In genomic region chr19:10461047-10461949, GRCh38 we compare ENCODE assay signal across 8 cellular contexts. TPM values are rescaled to one million over a fixed set of nuclear protein-coding genes. Genes with fewer than 3 reads are reported as not detected.
DNase-seq lines count a peak whose midpoint lies in the region; ATAC-seq and TF ChIP-seq lines count a peak whose summit lies in the region.

No MANE protein-coding gene starts in this region.

- H3K27me3 ChIP-seq in osteoblast (ENCODE audit: insufficient read depth, low read length) (no peaks in the 10 kb centered on the region), suprapubic skin (no peaks in the 10 kb centered on the region)

- no peaks in the 10 kb centered on the region for H3K4me1 ChIP-seq in osteoblast (ENCODE audit: insufficient read depth, low read length)
- peaks cover 8% of the 10 kb centered on the region for H3K4me1 ChIP-seq in suprapubic skin

- H3K9me3 ChIP-seq in osteoblast (ENCODE audit: low read depth, low read length) (no peaks in the 10 kb centered on the region), suprapubic skin (no peaks in the 10 kb centered on the region)

- peak overlapping the region; percentile 78 for H3K4me2 ChIP-seq in osteoblast (ENCODE audit: insufficient read depth, low read length)

- no peak for TF ChIP-seq POLR2A in suprapubic skin (IDR thresholded peaks at IDR 0.05)

- H3K4me3 ChIP-seq in osteoblast (ENCODE audit: insufficient read depth, low read length) (peak overlapping the region; percentile 64), suprapubic skin (peak overlapping the region; percentile 37)

- H3K79me2 ChIP-seq in osteoblast (ENCODE audit: insufficient read depth, low read length): no peaks in the 10 kb centered on the region

- H3K9me3 Mint-ChIP-seq in activated naive CD4-positive, alpha-beta T cell treated with anti-CD3 and anti-CD28 coated beads, Interleukin-2, amount 50 U/mL, for 72 hours: no peaks in the 10 kb centered on the region
- peaks cover 2% of the 10 kb centered on the region for H3K9me3 Mint-ChIP-seq in glutamatergic neuron (ENCODE audit: unreplicated experiment)

- H3K36me3 ChIP-seq in osteoblast (ENCODE audit: insufficient read depth, low read length): no peaks in the 10 kb centered on the region
- peaks cover 16% of the 10 kb centered on the region for H3K36me3 ChIP-seq in suprapubic skin

- H3K27ac ChIP-seq in osteoblast (ENCODE audit: low read depth, low read length) (no peak overlapping the region), suprapubic skin (no peak overlapping the region)

- TF ChIP-seq CTCF in glutamatergic neuron (IDR thresholded peaks at IDR 0.05; ENCODE audit: partially characterized antibody, unreplicated experiment) (no peak), osteoblast (IDR thresholded peaks at IDR 0.05; ENCODE audit: extremely low read depth, low read depth, low read length) (no peak), suprapubic skin (IDR thresholded peaks at IDR 0.05) (no peak)

- peak overlapping the region; percentile 78 for H2AFZ ChIP-seq in osteoblast (ENCODE audit: low read length)

- 5% methylated on average over 17 of the region's 45 CpGs for WGBS in suprapubic skin

- peak; percentile 91 for DNase-seq in Ammon's horn (ENCODE audit: low spot score)
- peak; percentile 36 for DNase-seq in HT1080 (ENCODE audit: low read depth)
- DNase-seq in SK-N-DZ (ENCODE audit: low spot score): peak; percentile 55
- peak; percentile 93 to 94 for DNase-seq in activated naive CD4-positive, alpha-beta T cell treated with anti-CD3 and anti-CD28 coated beads, Interleukin-2, amount 50 U/mL, for 72 hours (ENCODE audit: low spot score in 2 of 2)
- DNase-seq in glutamatergic neuron: peak; percentile 96
- peak; percentile 99 for DNase-seq in osteoblast (ENCODE audit: insufficient read length, low spot score, missing footprints)
- DNase-seq in suprapubic skin (ENCODE audit: low spot score in 2 of 2): peak; percentile 97

- H3K36me3 Mint-ChIP-seq in activated naive CD4-positive, alpha-beta T cell treated with anti-CD3 and anti-CD28 coated beads, Interleukin-2, amount 50 U/mL, for 72 hours: no peaks in the 10 kb centered on the region
- H3K36me3 Mint-ChIP-seq in glutamatergic neuron (ENCODE audit: unreplicated experiment): no peaks in the 10 kb centered on the region

- H3K27me3 Mint-ChIP-seq in glutamatergic neuron (ENCODE audit: unreplicated experiment): peaks cover 4% of the 10 kb centered on the region

- H3K4me3 Mint-ChIP-seq in glutamatergic neuron (ENCODE audit: unreplicated experiment): peak overlapping the region; percentile 25

- no peaks in the 10 kb centered on the region for H4K20me1 ChIP-seq in osteoblast (ENCODE audit: insufficient read depth, low read length)

- TF ChIP-seq EP300 in suprapubic skin (IDR thresholded peaks at IDR 0.05): no peak

- H3K4me1 Mint-ChIP-seq in glutamatergic neuron (ENCODE audit: low read depth, unreplicated experiment): no peaks in the 10 kb centered on the region

- peak; percentile 73 for ATAC-seq in GM19395 (IDR thresholded peaks at IDR 0.05; ENCODE audit: unreplicated experiment)
- ATAC-seq in activated naive CD4-positive, alpha-beta T cell treated with anti-CD3 and anti-CD28 coated beads, Interleukin-2, amount 50 U/mL, for 72 hours: peak; percentile 97 to 99

- no peak overlapping the region for H3K27ac Mint-ChIP-seq in activated naive CD4-positive, alpha-beta T cell treated with anti-CD3 and anti-CD28 coated beads, Interleukin-2, amount 50 U/mL, for 72 hours
- H3K27ac Mint-ChIP-seq in glutamatergic neuron (ENCODE audit: unreplicated experiment): no peak overlapping the region

RNA-seq across cellular contexts. Expression of gene PDE4A, which starts 41.0 kb away (rescaled TPM):
- total RNA-seq in HT1080 (2014; rRNA removed; shearing (Covaris generic)): 3.9 and 9.2 TPM in 2 replicates
- polyA plus RNA-seq in HT1080 (2015; cell fraction: cytosol; rRNA removed): 4.4 and 5.0 TPM in 2 replicates
- 3.2 and 4.1 TPM in 2 replicates for polyA plus RNA-seq in HT1080 (2015; cell fraction: nucleus; rRNA removed)
- polyA plus RNA-seq in SK-N-DZ (2014; cell fraction: cytosol; rRNA removed): 2.8 and 3.6 TPM in 2 replicates
- polyA plus RNA-seq in SK-N-DZ (2014; cell fraction: nucleus; rRNA removed): 2.9 and 6.8 TPM in 2 replicates
- 1 to 10 TPM; 2.7 to 5.0 TPM for total RNA-seq in activated naive CD4-positive, alpha-beta T cell treated with anti-CD3 and anti-CD28 coated beads, Interleukin-2, amount 50 U/mL, for 72 hours
- total RNA-seq in glutamatergic neuron (ENCODE audit: unreplicated experiment) (5.7 TPM), osteoblast (5.1 and 8.3 TPM in 2 replicates), suprapubic skin (1 to 10 TPM; 3.7 to 7.9 (median 5.6) TPM)

RNA-seq across cellular contexts. Expression of gene KEAP1, which starts 41.9 kb away (rescaled TPM):
- 72.1 and 76.0 TPM in 2 replicates for total RNA-seq in HT1080 (2014; rRNA removed; shearing (Covaris generic))
- 40.7 and 41.4 TPM in 2 replicates for polyA plus RNA-seq in HT1080 (2015; cell fraction: cytosol; rRNA removed)
- polyA plus RNA-seq in HT1080 (2015; cell fraction: nucleus; rRNA removed): 33.0 TPM in 2 replicates
- 65.3 and 70.2 TPM in 2 replicates for polyA plus RNA-seq in SK-N-DZ (2014; cell fraction: cytosol; rRNA removed)
- 36.0 and 39.7 TPM in 2 replicates for polyA plus RNA-seq in SK-N-DZ (2014; cell fraction: nucleus; rRNA removed)
- total RNA-seq in activated naive CD4-positive, alpha-beta T cell treated with anti-CD3 and anti-CD28 coated beads, Interleukin-2, amount 50 U/mL, for 72 hours: 10 to 100 TPM; 68.2 to 68.4 TPM
- total RNA-seq in glutamatergic neuron (ENCODE audit: unreplicated experiment): 44.1 TPM
- total RNA-seq in osteoblast: 64.8 and 77.1 TPM in 2 replicates
- total RNA-seq in suprapubic skin: 10 to 100 TPM; 44.3 to 75.8 (median 69.9) TPM

RNA-seq across cellular contexts. Expression of gene S1PR5, which starts 55.9 kb away (rescaled TPM):
- 1.2 and 1.8 TPM in 2 replicates for total RNA-seq in HT1080 (2014; rRNA removed; shearing (Covaris generic))
- polyA plus RNA-seq in HT1080 (2015; cell fraction: cytosol; rRNA removed): 0.06 and 0.13 TPM in 2 replicates
- 0.14 and 0.42 TPM in 2 replicates for polyA plus RNA-seq in HT1080 (2015; cell fraction: nucleus; rRNA removed)
- polyA plus RNA-seq in SK-N-DZ (2014; cell fraction: cytosol; rRNA removed): not detected in 2 replicates
- not detected in 2 replicates for polyA plus RNA-seq in SK-N-DZ (2014; cell fraction: nucleus; rRNA removed)
- under 1 TPM; 0.23 to 0.27 TPM for total RNA-seq in activated naive CD4-positive, alpha-beta T cell treated with anti-CD3 and anti-CD28 coated beads, Interleukin-2, amount 50 U/mL, for 72 hours
- total RNA-seq in glutamatergic neuron (ENCODE audit: unreplicated experiment): not detected
- total RNA-seq in osteoblast: 0.29 and 0.36 TPM in 2 replicates
- 10 to 100 TPM; 19.2 to 63.8 (median 26.8) TPM for total RNA-seq in suprapubic skin

RNA-seq across cellular contexts. Expression of gene CDC37, which starts 58.0 kb away (rescaled TPM):
- 526 and 530 TPM in 2 replicates for total RNA-seq in HT1080 (2014; rRNA removed; shearing (Covaris generic))
- 401 and 453 TPM in 2 replicates for polyA plus RNA-seq in HT1080 (2015; cell fraction: cytosol; rRNA removed)
- 647 and 774 TPM in 2 replicates for polyA plus RNA-seq in HT1080 (2015; cell fraction: nucleus; rRNA removed)
- 188 and 208 TPM in 2 replicates for polyA plus RNA-seq in SK-N-DZ (2014; cell fraction: cytosol; rRNA removed)
- polyA plus RNA-seq in SK-N-DZ (2014; cell fraction: nucleus; rRNA removed): 567 and 627 TPM in 2 replicates
- total RNA-seq in activated naive CD4-positive, alpha-beta T cell treated with anti-CD3 and anti-CD28 coated beads, Interleukin-2, amount 50 U/mL, for 72 hours: 100 to 1,000 TPM; 140 to 188 TPM
- total RNA-seq in glutamatergic neuron (ENCODE audit: unreplicated experiment) (128 TPM), osteoblast (131 and 154 TPM in 2 replicates), suprapubic skin (100 to 1,000 TPM in 3 of 4 donors, 10 to 100 TPM in 1; 91.7 to 178 (median 109) TPM)

Comparison
In these comparisons a context has a peak if more than half of its experiments do, and no peak if none do; other contexts are left out.
1. DNase-seq: peak in every context shown above with its lines; median percentile 99 in osteoblast; 97 in suprapubic skin; 96 in glutamatergic neuron; 94 in activated naive CD4-positive, alpha-beta T cell treated with anti-CD3 and anti-CD28 coated beads, Interleukin-2, amount 50 U/mL, for 72 hours; 91 in Ammon's horn; 55 in SK-N-DZ; 36 in HT1080.